In genomic region chr9:93058357-93059096, GRCh38 we compare ENCODE assay signal across 1 cellular context.
TF ChIP-seq lines count a peak whose summit lies in the region.

SUSD3 (plus strand) TSS chr9:93058701; CDS start chr9:93058743, 42 bp downstream.

TF ChIP-seq in HepG2, 621 proteins besides CTCF, POLR2A, EP300 and RAD21 (continued from another document and continues in another):
- TF ChIP-seq ZNF484 (CRISPR knock-in tag; IDR thresholded peaks at IDR 0.05; ENCODE audit: borderline replicate concordance, low read depth) (no peak), ZBTB46 (CRISPR knock-in tag; IDR thresholded peaks at IDR 0.05; ENCODE audit: borderline replicate concordance) (no peak), TFAP4 (IDR thresholded peaks at IDR 0.05; ENCODE audit: borderline replicate concordance, low read depth) (no peak), ZBTB38 (CRISPR knock-in tag; IDR thresholded peaks at IDR 0.05) (no peak; the same call in 1 of the 2 replicates), ZNF318 (CRISPR knock-in tag; IDR thresholded peaks at IDR 0.05) (no peak), ZBTB7B (CRISPR knock-in tag; IDR thresholded peaks at IDR 0.05) (0 out of 2 replicates have a peak, but pooled peaks have one; percentile 23), WIZ (CRISPR knock-in tag; IDR thresholded peaks at IDR 0.05) (no peak), ADNP (CRISPR knock-in tag; IDR thresholded peaks at IDR 0.05) (peak; percentile 75), HINFP (CRISPR knock-in tag; IDR thresholded peaks at IDR 0.05; ENCODE audit: low read depth) (0 out of 2 replicates have a peak, but pooled peaks have one; percentile 67), ZNF691 (CRISPR knock-in tag; IDR thresholded peaks at IDR 0.05; ENCODE audit: borderline replicate concordance, low read depth) (0 out of 2 replicates have a peak, but pooled peaks have one; percentile 18), ZNF451 (CRISPR knock-in tag; IDR thresholded peaks at IDR 0.05) (no peak), ZNF343 (CRISPR knock-in tag; IDR thresholded peaks at IDR 0.05) (no peak), HOMEZ (CRISPR knock-in tag; IDR thresholded peaks at IDR 0.05; ENCODE audit: low read depth) (no peak), MED13 (CRISPR knock-in tag; IDR thresholded peaks at IDR 0.05) (no peak), GLI4 (CRISPR knock-in tag; IDR thresholded peaks at IDR 0.05; ENCODE audit: borderline replicate concordance) (no peak), FOXP1 (IDR thresholded peaks at IDR 0.05) (no peak), FOXP1 (CRISPR knock-in tag; IDR thresholded peaks at IDR 0.05) (no peak), ZFP36L1 (CRISPR knock-in tag; IDR thresholded peaks at IDR 0.05) (no peak), ZBTB39 (CRISPR knock-in tag; IDR thresholded peaks at IDR 0.05) (peak; percentile 21; the same call in 1 of the 2 replicates), JUND (CRISPR knock-in tag; IDR thresholded peaks at IDR 0.05) (no peak), CBFB (CRISPR knock-in tag; IDR thresholded peaks at IDR 0.05) (no peak), CHD4 (IDR thresholded peaks at IDR 0.05; ENCODE audit: borderline replicate concordance, low read length) (0 out of 2 replicates have a peak, but pooled peaks have one; percentile 42), ZNF607 (CRISPR knock-in tag; IDR thresholded peaks at IDR 0.05; ENCODE audit: borderline replicate concordance) (no peak; the same call in 1 of the 2 replicates), MXD1 (CRISPR knock-in tag; IDR thresholded peaks at IDR 0.05) (no peak), BHLHE40 (IDR thresholded peaks at IDR 0.05; ENCODE audit: low read length) (no peak), ZNF567 (CRISPR knock-in tag; IDR thresholded peaks at IDR 0.05; ENCODE audit: borderline replicate concordance) (no peak), ISX (CRISPR knock-in tag; conservative IDR thresholded peaks at IDR 0.05) (no peak), ZNF746 (CRISPR knock-in tag; IDR thresholded peaks at IDR 0.05) (no peak), SP4 (CRISPR knock-in tag; IDR thresholded peaks at IDR 0.05) (peak; percentile 94), ZNF609 (CRISPR knock-in tag; IDR thresholded peaks at IDR 0.05; ENCODE audit: borderline replicate concordance) (no peak), HNRNPH1 (optimal IDR thresholded peaks at IDR 0.05; ENCODE audit: low read depth, low read length) (no peak), ZNF230 (CRISPR knock-in tag; IDR thresholded peaks at IDR 0.05) (0 out of 2 replicates have a peak, but pooled peaks have one; percentile 45), ZBTB37 (CRISPR knock-in tag; IDR thresholded peaks at IDR 0.05) (no peak)
